34 cellular contexts compared by ENCODE assay signal in the genomic region with DNA sequence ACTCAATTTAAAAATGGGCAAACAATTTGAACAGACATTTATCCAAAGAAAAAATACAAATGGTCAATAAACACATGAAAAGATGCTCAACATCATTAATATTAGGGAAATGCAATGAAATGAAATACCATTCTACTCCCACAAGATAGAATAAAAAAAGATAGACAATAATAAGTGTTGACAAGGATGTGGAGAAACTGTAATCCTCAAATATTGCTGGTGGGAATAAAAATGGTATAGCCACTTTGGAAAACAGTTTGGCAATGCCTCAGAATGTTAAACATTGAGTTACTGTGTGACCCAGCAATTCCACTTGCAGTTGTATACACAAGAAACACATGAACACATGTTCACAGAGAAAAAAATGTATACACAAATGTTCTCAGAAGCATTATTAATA.
"Had no signal": no experiment of that assay in that cellular context is flagged by ENCODE, and none has a peak within 500 bp of the region (broad histone marks: within the 10 kb centered on the region; RNA-seq: fewer than 3 reads in every experiment).

No MANE protein-coding gene starts in this region.

- H3K36me3 ChIP-seq: adrenal gland, ascending aorta, brain microvascular endothelial cell, breast epithelium, cardiac muscle cell had no signal

- ATAC-seq: activated naive CD4-positive, alpha-beta T cell treated with anti-CD3 and anti-CD28 coated beads, Interleukin-2, amount 50 U/mL, for 72 hours; activated naive CD8-positive, alpha-beta T cell treated with anti-CD3 and anti-CD28 coated beads, Interleukin-2, amount 50 U/mL, for 24 hours; activated T-cell treated with anti-CD3 and anti-CD28 coated beads, Interleukin-2, amount 50 U/mL, for 4 hours; activated T-cell treated with anti-CD3 and anti-CD28 coated beads, Interleukin-2, amount 50 U/mL, for 72 hours; activated T-helper 17 cell treated with anti-CD3 and anti-CD28 coated beads, Interleukin-2, amount 50 U/mL, for 72 hours; body of pancreas had no signal

- H3K27ac ChIP-seq: adrenal gland, ascending aorta, body of pancreas, brain microvascular endothelial cell, breast epithelium, cardiac muscle cell had no signal

- FAIRE-seq: astrocyte, bronchial epithelial cell had no signal

- H3K4me1 ChIP-seq: adrenal gland, ascending aorta, body of pancreas, breast epithelium had no signal

- H3K4me3 ChIP-seq: adrenal gland, ascending aorta, body of pancreas, breast epithelium, cardiac muscle cell had no signal

- DNase-seq: activated effector memory CD4-positive, alpha-beta T cell treated with anti-CD3 and anti-CD28 coated beads, Interleukin-2, amount 50 U/mL, for 16 hours; activated effector memory CD4-positive, alpha-beta T cell treated with Interleukin-2 at 50 U/mL for 16 hours; activated gamma-delta T cell; activated gamma-delta T cell treated with Interleukin-2 at 50 U/mL for 16 hours; activated naive CD4-positive, alpha-beta T cell; activated naive CD4-positive, alpha-beta T cell treated with anti-CD3 and anti-CD28 coated beads for 36 hours; activated naive CD4-positive, alpha-beta T cell treated with anti-CD3 and anti-CD28 coated beads, Interleukin-2, amount 10 ng/mL, durations not matched to agents 7 days and 5 days; activated naive CD4-positive, alpha-beta T cell treated with anti-CD3 and anti-CD28 coated beads, Interleukin-2, amount 50 U/mL, for 16 hours; activated naive CD4-positive, alpha-beta T cell treated with Interleukin-2 at 50 U/mL for 16 hours; activated naive CD8-positive, alpha-beta T cell treated with anti-CD3 and anti-CD28 coated beads for 36 hours; activated naive CD8-positive, alpha-beta T cell treated with anti-CD3 and anti-CD28 coated beads, Interleukin-2, amount 10 ng/mL, durations not matched to agents 7 days and 5 days; activated naive CD8-positive, alpha-beta T cell treated with anti-CD3 and anti-CD28 coated beads, Interleukin-2, amount 50 U/mL, for 24 hours; activated T-cell treated with anti-CD3 and anti-CD28 coated beads, Interleukin-2, amount 50 U/mL, for 1 hour; activated T-cell treated with anti-CD3 and anti-CD28 coated beads, Interleukin-2, amount 50 U/mL, for 24 hours; activated T-cell treated with anti-CD3 and anti-CD28 coated beads, Interleukin-2, amount 50 U/mL, for 4 hours; activated T-cell treated with anti-CD3 and anti-CD28 coated beads, Interleukin-2, amount 50 U/mL, for 48 hours; activated T-cell treated with anti-CD3 and anti-CD28 coated beads, Interleukin-2, amount 50 U/mL, for 72 hours; adrenal gland; amniotic stem cell; amygdala; anterior cingulate cortex; aorta; body of pancreas; brain microvascular endothelial cell; caudate nucleus; central memory CD4-positive, alpha-beta T cell; cerebellar nuclear complex had no signal

- H3K27me3 ChIP-seq: adrenal gland, ascending aorta, body of pancreas, brain microvascular endothelial cell, breast epithelium, cardiac muscle cell had no signal

- H3K9me3 ChIP-seq: ascending aorta, body of pancreas had no signal
